Comparison of ENCODE assay signal across 30 cellular contexts in the genomic region with DNA sequence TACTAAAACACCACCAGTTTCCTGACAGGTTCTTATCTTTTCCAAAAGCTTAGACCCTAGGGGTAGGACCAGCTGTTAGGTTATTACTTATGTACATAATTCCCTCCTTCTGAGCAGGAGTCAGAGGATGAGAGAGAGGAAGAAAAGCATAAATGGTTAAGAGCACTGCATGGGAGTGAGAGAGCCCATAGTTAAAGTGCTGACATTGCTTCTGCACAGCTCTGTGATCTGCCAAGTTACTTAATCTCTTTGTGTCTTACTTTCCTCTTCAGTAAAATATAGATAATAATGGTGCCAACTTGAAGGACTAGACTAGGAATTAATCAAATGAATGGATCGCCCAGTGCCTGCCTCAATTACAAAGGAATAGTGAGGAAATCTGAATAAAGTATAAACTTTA.
"Had no signal": no experiment of that assay in that cellular context is flagged by ENCODE, and none has a peak within 500 bp of the region (broad histone marks: within the 10 kb centered on the region; RNA-seq: fewer than 3 reads in every experiment).

No MANE protein-coding gene starts in this region.

- ATAC-seq: activated CD4-positive, alpha-beta T cell treated with anti-CD3 and anti-CD28 coated beads for 36 hours; activated CD8-positive, alpha-beta memory T cell treated with anti-CD3 and anti-CD28 coated beads, Interleukin-2, amount 10 ng/mL, durations not matched to agents 7 days and 5 days; activated CD8-positive, alpha-beta T cell treated with anti-CD3 and anti-CD28 coated beads, Interleukin-2, amount 10 ng/mL, durations not matched to agents 7 days and 5 days; activated naive CD4-positive, alpha-beta T cell treated with anti-CD3 and anti-CD28 coated beads, Interleukin-2, amount 50 U/mL, for 72 hours; foreskin keratinocyte; gastrocnemius medialis had no signal

- H3K36me3 Mint-ChIP-seq: activated CD4-positive, alpha-beta memory T cell treated with anti-CD3 and anti-CD28 coated beads for 36 hours; activated CD8-positive, alpha-beta memory T cell treated with anti-CD3 and anti-CD28 coated beads, Interleukin-2, amount 10 ng/mL, durations not matched to agents 7 days and 5 days; activated naive CD4-positive, alpha-beta T cell treated with anti-CD3 and anti-CD28 coated beads, Interleukin-2, amount 10 ng/mL, durations not matched to agents 7 days and 5 days; activated naive CD4-positive, alpha-beta T cell treated with anti-CD3 and anti-CD28 coated beads, Interleukin-2, amount 50 U/mL, for 72 hours; activated naive CD8-positive, alpha-beta T cell treated with anti-CD3 and anti-CD28 coated beads, Interleukin-2, amount 10 ng/mL, durations not matched to agents 7 days and 5 days; brain had no signal

- H3K27me3 ChIP-seq: ascending aorta, dorsolateral prefrontal cortex, esophagus muscularis mucosa, foreskin keratinocyte, gastrocnemius medialis, heart left ventricle had no signal

- H3K9me3 Mint-ChIP-seq: activated CD4-positive, alpha-beta memory T cell treated with anti-CD3 and anti-CD28 coated beads for 36 hours; activated CD4-positive, alpha-beta T cell treated with anti-CD3 and anti-CD28 coated beads, Interleukin-2, amount 10 ng/mL, durations not matched to agents 24 days and 14 days; activated naive CD4-positive, alpha-beta T cell treated with anti-CD3 and anti-CD28 coated beads, Interleukin-2, amount 10 ng/mL, durations not matched to agents 7 days and 5 days; activated naive CD4-positive, alpha-beta T cell treated with anti-CD3 and anti-CD28 coated beads, Interleukin-2, amount 50 U/mL, for 72 hours; activated naive CD8-positive, alpha-beta T cell treated with anti-CD3 and anti-CD28 coated beads, Interleukin-2, amount 10 ng/mL, durations not matched to agents 7 days and 5 days; central memory CD8-positive, alpha-beta T cell; dendritic cell treated with granulocyte-macrophage colony-stimulating factor and Interleukin-4, amounts not matched to agents 40 ng/mL and 50 ng/mL, for 4 days; endodermal cell had no signal

- H3K4me1 Mint-ChIP-seq: activated CD4-positive, alpha-beta T cell treated with anti-CD3 and anti-CD28 coated beads for 36 hours; activated CD4-positive, alpha-beta T cell treated with anti-CD3 and anti-CD28 coated beads, Interleukin-2, amount 10 ng/mL, durations not matched to agents 24 days and 14 days; activated CD8-positive, alpha-beta memory T cell treated with anti-CD3 and anti-CD28 coated beads, Interleukin-2, amount 10 ng/mL, durations not matched to agents 7 days and 5 days; activated naive CD4-positive, alpha-beta T cell treated with anti-CD3 and anti-CD28 coated beads, Interleukin-2, amount 10 ng/mL, durations not matched to agents 7 days and 5 days; activated naive CD8-positive, alpha-beta T cell treated with anti-CD3 and anti-CD28 coated beads, Interleukin-2, amount 10 ng/mL, durations not matched to agents 7 days and 5 days; central memory CD8-positive, alpha-beta T cell had no signal

- H3K27ac Mint-ChIP-seq: activated CD4-positive, alpha-beta memory T cell treated with anti-CD3 and anti-CD28 coated beads for 36 hours; activated CD4-positive, alpha-beta T cell treated with anti-CD3 and anti-CD28 coated beads for 36 hours; activated CD4-positive, alpha-beta T cell treated with anti-CD3 and anti-CD28 coated beads, Interleukin-2, amount 10 ng/mL, durations not matched to agents 24 days and 14 days; activated CD8-positive, alpha-beta memory T cell treated with anti-CD3 and anti-CD28 coated beads, Interleukin-2, amount 10 ng/mL, durations not matched to agents 7 days and 5 days; activated CD8-positive, alpha-beta T cell treated with anti-CD3 and anti-CD28 coated beads, Interleukin-2, amount 10 ng/mL, durations not matched to agents 7 days and 5 days; activated naive CD4-positive, alpha-beta T cell treated with anti-CD3 and anti-CD28 coated beads, Interleukin-2, amount 10 ng/mL, durations not matched to agents 7 days and 5 days; activated naive CD4-positive, alpha-beta T cell treated with anti-CD3 and anti-CD28 coated beads, Interleukin-2, amount 50 U/mL, for 72 hours; activated naive CD8-positive, alpha-beta T cell treated with anti-CD3 and anti-CD28 coated beads, Interleukin-2, amount 10 ng/mL, durations not matched to agents 7 days and 5 days; brain; dendritic cell treated with granulocyte-macrophage colony-stimulating factor and Interleukin-4, amounts not matched to agents 40 ng/mL and 50 ng/mL, for 4 days; endodermal cell had no signal

- FAIRE-seq: bronchial epithelial cell had no signal

- H3K4me1 ChIP-seq: ascending aorta, foreskin keratinocyte had no signal

- DNase-seq: activated CD4-positive, alpha-beta memory T cell treated with anti-CD3 and anti-CD28 coated beads for 36 hours; activated CD4-positive, alpha-beta T cell treated with anti-CD3 and anti-CD28 coated beads for 36 hours; activated CD4-positive, alpha-beta T cell treated with anti-CD3 and anti-CD28 coated beads, Interleukin-2, amount 10 ng/mL, durations not matched to agents 24 days and 14 days; activated CD4-positive, CD25-positive, alpha-beta regulatory T cell; activated CD4-positive, CD25-positive, alpha-beta regulatory T cell treated with anti-CD3 and anti-CD28 coated beads, Interleukin-2, amount 50 U/mL, for 72 hours; activated CD8-positive, alpha-beta memory T cell treated with anti-CD3 and anti-CD28 coated beads, Interleukin-2, amount 10 ng/mL, durations not matched to agents 7 days and 5 days; activated CD8-positive, alpha-beta memory T cell treated with anti-CD3 and anti-CD28 coated beads, Interleukin-2, amount 50 U/mL, for 4 hours; activated CD8-positive, alpha-beta T cell treated with anti-CD3 and anti-CD28 coated beads, Interleukin-2, amount 10 ng/mL, durations not matched to agents 7 days and 5 days; activated gamma-delta T cell; activated naive CD4-positive, alpha-beta T cell; activated naive CD4-positive, alpha-beta T cell treated with anti-CD3 and anti-CD28 coated beads, Interleukin-2, amount 10 ng/mL, durations not matched to agents 7 days and 5 days; activated naive CD8-positive, alpha-beta T cell treated with anti-CD3 and anti-CD28 coated beads, Interleukin-2, amount 10 ng/mL, durations not matched to agents 7 days and 5 days; activated T-cell treated with anti-CD3 and anti-CD28 coated beads, Interleukin-2, amount 50 U/mL, for 1 hour; activated T-cell treated with anti-CD3 and anti-CD28 coated beads, Interleukin-2, amount 50 U/mL, for 48 hours; dorsolateral prefrontal cortex; effector memory CD4-positive, alpha-beta T cell; endodermal cell; foreskin keratinocyte; gastrocnemius medialis; glutamatergic neuron; T-helper 2 cell had no signal

- H3K9me3 ChIP-seq: ascending aorta, esophagus muscularis mucosa, gastrocnemius medialis, heart left ventricle had no signal

- H3K4me3 Mint-ChIP-seq: activated CD4-positive, alpha-beta memory T cell treated with anti-CD3 and anti-CD28 coated beads for 36 hours; activated CD4-positive, alpha-beta T cell treated with anti-CD3 and anti-CD28 coated beads for 36 hours; activated CD4-positive, alpha-beta T cell treated with anti-CD3 and anti-CD28 coated beads, Interleukin-2, amount 10 ng/mL, durations not matched to agents 24 days and 14 days; activated CD8-positive, alpha-beta memory T cell treated with anti-CD3 and anti-CD28 coated beads, Interleukin-2, amount 10 ng/mL, durations not matched to agents 7 days and 5 days; activated CD8-positive, alpha-beta T cell treated with anti-CD3 and anti-CD28 coated beads, Interleukin-2, amount 10 ng/mL, durations not matched to agents 7 days and 5 days; activated naive CD4-positive, alpha-beta T cell treated with anti-CD3 and anti-CD28 coated beads, Interleukin-2, amount 10 ng/mL, durations not matched to agents 7 days and 5 days; activated naive CD8-positive, alpha-beta T cell treated with anti-CD3 and anti-CD28 coated beads, Interleukin-2, amount 10 ng/mL, durations not matched to agents 7 days and 5 days; brain; central memory CD8-positive, alpha-beta T cell; dendritic cell treated with granulocyte-macrophage colony-stimulating factor and Interleukin-4, amounts not matched to agents 40 ng/mL and 50 ng/mL, for 4 days; endodermal cell had no signal

- H3K36me3 ChIP-seq: ascending aorta, esophagus muscularis mucosa, gastrocnemius medialis, heart left ventricle had no signal

- H3K27ac ChIP-seq: ascending aorta, coronary artery, dorsolateral prefrontal cortex, esophagus muscularis mucosa, foreskin keratinocyte, gastrocnemius medialis, heart left ventricle had no signal

- H3K4me3 ChIP-seq: ascending aorta, coronary artery, dorsolateral prefrontal cortex, esophagus muscularis mucosa, gastrocnemius medialis, heart left ventricle had no signal
